ENCODE assay signal across 31 cellular contexts in genomic region chr16:3865241-3865640, GRCh38. TPM values are rescaled to one million over a fixed set of nuclear protein-coding genes. Genes with fewer than 3 reads are reported as not detected.
DNase-seq lines count a peak whose midpoint lies in the region; ATAC-seq lines count a peak whose summit lies in the region.
"Had no signal": no experiment of that assay in that cellular context is flagged by ENCODE, and none has a peak within 500 bp of the region (broad histone marks: within the 10 kb centered on the region; RNA-seq: fewer than 3 reads in every experiment).

No MANE protein-coding gene starts in this region.

- no peaks in the 10 kb centered on the region for H3K36me3 ChIP-seq in SK-N-MC (ENCODE audit: insufficient read depth, low read length)
- H3K36me3 ChIP-seq: brain microvascular endothelial cell, HAP-1, MG63, right lobe of liver, vagina had no signal

- H3K27ac Mint-ChIP-seq in activated naive CD8-positive, alpha-beta T cell: peak overlapping the region; percentile 42
- no peak overlapping the region for H3K27ac Mint-ChIP-seq in activated naive CD8-positive, alpha-beta T cell treated with anti-CD3 and anti-CD28 coated beads for 36 hours
- H3K27ac Mint-ChIP-seq in memory B cell: peak overlapping the region; percentile 6
- H3K27ac Mint-ChIP-seq: activated CD4-positive, alpha-beta T cell treated with anti-CD3 and anti-CD28 coated beads, Interleukin-2, amount 10 ng/mL, durations not matched to agents 24 days and 14 days; stimulated activated effector memory CD8-positive, alpha-beta T cell treated with anti-CD3 and anti-CD28 coated beads, Interleukin-12 subunit alpha, Interleukin-12 subunit beta, amount 100 ng/mL, for 72 hours had no signal

- no peak for DNase-seq in activated naive CD8-positive, alpha-beta T cell treated with anti-CD3 and anti-CD28 coated beads for 36 hours
- DNase-seq in SK-N-MC (ENCODE audit: low read depth, low spot score): no peak
- no peak for DNase-seq in memory B cell (ENCODE audit: low spot score in 2 of 2)
- DNase-seq in sciatic nerve (ENCODE audit: low spot score): no peak
- no peak for DNase-seq in EL
- DNase-seq: activated CD4-positive, alpha-beta T cell treated with anti-CD3 and anti-CD28 coated beads, Interleukin-2, amount 10 ng/mL, durations not matched to agents 24 days and 14 days; activated naive CD4-positive, alpha-beta T cell; activated T-cell treated with anti-CD3 and anti-CD28 coated beads, Interleukin-2, amount 50 U/mL, for 4 hours; AML-193; amniotic stem cell; brain microvascular endothelial cell; DMS79 treated with DMSO at 0.1 percent for 48 hours; islet precursor cell; KBM-7; MG63; NCI-H1417 treated with DMSO at 0.1 percent for 48 hours; NCI-H2107; NCI-H446; right lobe of liver; stimulated activated CD4-positive, alpha-beta T cell treated with anti-CD3 and anti-CD28 coated beads, Interleukin-4, amount 100 ng/mL, for 24 hours; T-helper 9 cell; WERI-Rb-1 had no signal

- H3K4me1 Mint-ChIP-seq in activated naive CD8-positive, alpha-beta T cell (ENCODE audit: low read depth): peaks cover 88% of the 10 kb centered on the region
- H3K4me1 Mint-ChIP-seq in activated naive CD8-positive, alpha-beta T cell treated with anti-CD3 and anti-CD28 coated beads for 36 hours: peaks cover 62% of the 10 kb centered on the region
- peaks cover 54% of the 10 kb centered on the region for H3K4me1 Mint-ChIP-seq in memory B cell

- H3K9me3 Mint-ChIP-seq in activated naive CD8-positive, alpha-beta T cell (ENCODE audit: low read depth): no peaks in the 10 kb centered on the region
- no peaks in the 10 kb centered on the region for H3K9me3 Mint-ChIP-seq in activated naive CD8-positive, alpha-beta T cell treated with anti-CD3 and anti-CD28 coated beads for 36 hours
- H3K9me3 Mint-ChIP-seq in memory B cell: no peaks in the 10 kb centered on the region
- H3K9me3 Mint-ChIP-seq: activated CD4-positive, alpha-beta T cell treated with anti-CD3 and anti-CD28 coated beads, Interleukin-2, amount 10 ng/mL, durations not matched to agents 24 days and 14 days; activated T-cell treated with anti-CD3 and anti-CD28 coated beads, Interleukin-2, amount 50 U/mL, for 4 hours; neural crest cell; stimulated activated effector memory CD8-positive, alpha-beta T cell treated with anti-CD3 and anti-CD28 coated beads, Interleukin-12 subunit alpha, Interleukin-12 subunit beta, amount 100 ng/mL, for 72 hours had no signal

- peaks cover 2% of the 10 kb centered on the region for H3K36me3 Mint-ChIP-seq in activated naive CD8-positive, alpha-beta T cell
- H3K36me3 Mint-ChIP-seq in activated naive CD8-positive, alpha-beta T cell treated with anti-CD3 and anti-CD28 coated beads for 36 hours: peaks cover 7% of the 10 kb centered on the region
- peaks cover 7% of the 10 kb centered on the region for H3K36me3 Mint-ChIP-seq in memory B cell
- H3K36me3 Mint-ChIP-seq: stimulated activated effector memory CD8-positive, alpha-beta T cell treated with anti-CD3 and anti-CD28 coated beads, Interleukin-12 subunit alpha, Interleukin-12 subunit beta, amount 100 ng/mL, for 72 hours had no signal

- ATAC-seq in memory B cell (ENCODE audit: low read depth): no peak
- no peak for ATAC-seq in GM21390 (IDR thresholded peaks at IDR 0.05; ENCODE audit: unreplicated experiment)
- ATAC-seq in sciatic nerve: no peak
- no peak for ATAC-seq in HG03378 (IDR thresholded peaks at IDR 0.05; ENCODE audit: unreplicated experiment)
- ATAC-seq: A549, right lobe of liver, SK-N-SH treated with all-trans-retinoic acid at 6 μM for 48 hours had no signal

- no peak overlapping the region for H3K4me3 Mint-ChIP-seq in activated naive CD8-positive, alpha-beta T cell
- H3K4me3 Mint-ChIP-seq in activated naive CD8-positive, alpha-beta T cell treated with anti-CD3 and anti-CD28 coated beads for 36 hours: no peak overlapping the region
- H3K4me3 Mint-ChIP-seq in memory B cell: no peak overlapping the region
- H3K4me3 Mint-ChIP-seq: activated CD4-positive, alpha-beta T cell treated with anti-CD3 and anti-CD28 coated beads, Interleukin-2, amount 10 ng/mL, durations not matched to agents 24 days and 14 days; activated T-cell treated with anti-CD3 and anti-CD28 coated beads, Interleukin-2, amount 50 U/mL, for 4 hours; neural crest cell; stimulated activated effector memory CD8-positive, alpha-beta T cell treated with anti-CD3 and anti-CD28 coated beads, Interleukin-12 subunit alpha, Interleukin-12 subunit beta, amount 100 ng/mL, for 72 hours had no signal

- H3K9ac ChIP-seq in SK-N-MC (ENCODE audit: insufficient read length): no peak overlapping the region

- no peaks in the 10 kb centered on the region for H3K27me3 Mint-ChIP-seq in activated naive CD8-positive, alpha-beta T cell
- H3K27me3 Mint-ChIP-seq in activated naive CD8-positive, alpha-beta T cell treated with anti-CD3 and anti-CD28 coated beads for 36 hours: no peaks in the 10 kb centered on the region
- H3K27me3 Mint-ChIP-seq in memory B cell: no peaks in the 10 kb centered on the region
- H3K27me3 Mint-ChIP-seq: activated CD4-positive, alpha-beta T cell treated with anti-CD3 and anti-CD28 coated beads, Interleukin-2, amount 10 ng/mL, durations not matched to agents 24 days and 14 days had no signal

- no peak overlapping the region for H3K4me3 ChIP-seq in SK-N-MC
- H3K4me3 ChIP-seq: A549, HAP-1, MG63, right lobe of liver, vagina had no signal

- H3K9me3 ChIP-seq in SK-N-MC (ENCODE audit: low read depth, low read length): no peaks in the 10 kb centered on the region
- H3K9me3 ChIP-seq: A549, HAP-1, MG63, right lobe of liver, vagina had no signal

- intact Hi-C loops in sciatic nerve (cut with DNase I): no loop called here

- peak overlapping the region; percentile 58; the same call in 1 of the 2 replicates for H3K27ac ChIP-seq in SK-N-MC
- H3K27ac ChIP-seq: A549, brain microvascular endothelial cell, right lobe of liver, vagina, WERI-Rb-1 had no signal

RNA-seq across cellular contexts. Expression of gene CREBBP, which starts 15.3 kb away (rescaled TPM):
- 10 to 100 TPM; 30.1 to 32.7 TPM for total RNA-seq in activated naive CD8-positive, alpha-beta T cell treated with anti-CD3 and anti-CD28 coated beads for 36 hours
- total RNA-seq in sciatic nerve: 120 TPM
